ENCODE assay signal across 8 cellular contexts in genomic region chr9:99907208-99907532, GRCh38. TPM values are rescaled to one million over a fixed set of nuclear protein-coding genes. Genes with fewer than 3 reads are reported as not detected.
DNase-seq lines count a peak whose midpoint lies in the region; ATAC-seq and TF ChIP-seq lines count a peak whose summit lies in the region.

No MANE protein-coding gene starts in this region.

- in situ Hi-C loops in GM13976 (cut with MboI; ENCODE audit: low sequenced_read_pairs, unreplicated experiment): no loop called here

- H3K36me3 ChIP-seq in left ventricle myocardium inferior: peaks cover 6% of the 10 kb centered on the region

- peaks cover 19% of the 10 kb centered on the region for H3K27me3 Mint-ChIP-seq in brain
- H3K27me3 Mint-ChIP-seq in mesothelial cell of epicardium (ENCODE audit: low read depth): peaks cover 4% of the 10 kb centered on the region

- peaks cover 36% of the 10 kb centered on the region for H3K4me1 ChIP-seq in left ventricle myocardium inferior

- peak overlapping the region; percentile 66 to 97 (median 93) for H3K27ac Mint-ChIP-seq in brain
- peak overlapping the region; percentile 99 for H3K27ac Mint-ChIP-seq in mesothelial cell of epicardium

- H3K4me3 Mint-ChIP-seq in brain: peak overlapping the region; percentile 95 to 98 (median 97)
- peak overlapping the region; percentile 98 for H3K4me3 Mint-ChIP-seq in mesothelial cell of epicardium

- no peak for DNase-seq in left ventricle myocardium inferior
- DNase-seq in left cardiac atrium: no peak
- DNase-seq in mesothelial cell of epicardium (ENCODE audit: low spot score in 2 of 2, unreplicated experiment in 2 of 2): no peak
- no peak for DNase-seq in NCI-H2196 (lab: John Stamatoyannopoulos, UW; ENCODE audit: unreplicated experiment)
- no peak for DNase-seq in stimulated activated naive CD4-positive, alpha-beta T cell (lab: John Stamatoyannopoulos, UW)
- DNase-seq in DMS79 (lab: John Stamatoyannopoulos, UW): no peak
- no peak for DNase-seq in GM13976 (ENCODE audit: low spot score)

- no peaks in the 10 kb centered on the region for H3K27me3 ChIP-seq in left ventricle myocardium inferior (ENCODE audit: low read depth)

- intact Hi-C loops in left ventricle myocardium inferior (cut with micrococcal nuclease) (no loop called here), left cardiac atrium (cut with DNase I) (loop anchor here in 1 of 2 donors (5.0 kb wide), 1 partner anchor 560 kb away; no protein-coding TSS in a partner anchor)

- TF ChIP-seq CTCF in left ventricle myocardium inferior (IDR thresholded peaks at IDR 0.05; ENCODE audit: borderline replicate concordance) (no peak), brain (conservative IDR thresholded peaks at IDR 0.05) (no peak), mesothelial cell of epicardium (IDR thresholded peaks at IDR 0.05; ENCODE audit: unreplicated experiment) (no peak), GM13976 (IDR thresholded peaks at IDR 0.05; ENCODE audit: borderline replicate concordance, control extremely low read depth, extremely low read depth, insufficient read depth, missing control alignments) (no peak)

- peaks cover 0 to 5% (median 0%) of the 10 kb centered on the region in 5 experiments for H3K9me3 Mint-ChIP-seq in brain
- H3K9me3 Mint-ChIP-seq in mesothelial cell of epicardium: no peaks in the 10 kb centered on the region

- ATAC-seq in left cardiac atrium: no peak

- peaks cover 18% of the 10 kb centered on the region for H3K36me3 Mint-ChIP-seq in brain
- peaks cover 8% of the 10 kb centered on the region for H3K36me3 Mint-ChIP-seq in mesothelial cell of epicardium

- peak overlapping the region; percentile 89 for H3K4me3 ChIP-seq in left ventricle myocardium inferior

- peak overlapping the region; percentile 97 for H3K27ac ChIP-seq in left ventricle myocardium inferior (replicated peaks)

- peaks cover 32% of the 10 kb centered on the region for H3K4me1 Mint-ChIP-seq in brain
- H3K4me1 Mint-ChIP-seq in mesothelial cell of epicardium: peaks cover 23% of the 10 kb centered on the region

- no peaks in the 10 kb centered on the region for H3K9me3 ChIP-seq in left ventricle myocardium inferior (replicated peaks)

RNA-seq across cellular contexts. Expression of gene STX17, which starts 0.7 kb away (rescaled TPM):
- total RNA-seq in left ventricle myocardium inferior: 23.7 TPM
- total RNA-seq in left cardiac atrium: 10 to 100 TPM; 17.3 to 19.9 TPM
- polyA plus RNA-seq in brain (ENCODE audit: insufficient read depth, low read depth, low replicate concordance): 6.5 TPM
- 49.8 to 52.3 TPM (median 52.3 TPM) in 3 replicates for total RNA-seq in mesothelial cell of epicardium
